In the genomic region with DNA sequence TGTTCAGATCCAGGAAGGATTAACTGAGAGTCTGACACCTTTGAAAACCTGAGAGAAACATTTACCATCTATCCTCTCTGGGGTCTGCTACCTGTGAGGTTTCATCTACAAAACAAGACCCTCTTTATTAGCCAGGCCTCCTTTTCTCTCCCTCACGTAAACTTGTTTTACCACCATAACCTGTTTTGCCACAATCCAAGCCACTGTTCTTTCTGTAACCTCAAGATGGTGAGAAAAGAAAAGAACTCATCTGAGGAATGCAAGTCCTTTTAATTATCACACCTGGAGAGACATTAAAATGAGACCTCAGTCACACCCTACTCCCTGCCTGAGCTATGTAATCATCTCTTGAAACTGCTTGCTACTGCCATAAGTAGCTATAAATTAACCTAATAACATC, we compare ENCODE assay signal across 17 cellular contexts.
DNase-seq lines count a peak whose midpoint lies in the region; ATAC-seq and TF ChIP-seq lines count a peak whose summit lies in the region.
"Had no signal": no experiment of that assay in that cellular context is flagged by ENCODE, and none has a peak within 500 bp of the region (broad histone marks: within the 10 kb centered on the region; RNA-seq: fewer than 3 reads in every experiment).

No MANE protein-coding gene starts in this region.

- H3K4me1 Mint-ChIP-seq in endodermal cell = peaks cover 32% of the 10 kb centered on the region
- H3K4me1 Mint-ChIP-seq in CD4-positive, alpha-beta memory T cell = no peaks in the 10 kb centered on the region

- DNase-seq in IMR-90 = no peak
- DNase-seq in endodermal cell = peak; percentile 69
- DNase-seq in left lung = no peak
- DNase-seq in upper lobe of right lung = no peak
- DNase-seq in CD4-positive, alpha-beta memory T cell = no peak
- no peak for DNase-seq in ecto neural progenitor cell (ENCODE audit: low spot score)
- DNase-seq: activated CD4-positive, CD25-positive, alpha-beta regulatory T cell; hypothalamus; left ventricle myocardium superior; NCI-H1436; SK-N-SH; stimulated activated CD4-positive, alpha-beta T cell treated with anti-CD3 and anti-CD28 coated beads, Interleukin-1b, Interleukin-23, amount 100 ng/mL, for 48 hours; stimulated activated naive CD4-positive, alpha-beta T cell treated with Interleukin-2 at 50 U/mL for 16 hours; thyroid gland had no signal

- H3K9me3 ChIP-seq in IMR-90 (ENCODE audit: control insufficient read depth, insufficient read depth, low read length) (peaks cover 3% of the 10 kb centered on the region), endodermal cell (ENCODE audit: control insufficient read depth, low read length) (peaks cover 12% of the 10 kb centered on the region), left lung (no peaks in the 10 kb centered on the region), upper lobe of right lung (no peaks in the 10 kb centered on the region)
- H3K9me3 ChIP-seq in CD4-positive, alpha-beta memory T cell (ENCODE audit: control insufficient read depth in 1 of 2, low read length in 2 of 2) = no peaks in the 10 kb centered on the region
- H3K9me3 ChIP-seq: thyroid gland had no signal

- WGBS in IMR-90 (ENCODE audit: extremely low coverage in 2 of 2, insufficient read length in 1 of 2), 2 experiments = no CpG with 5 or more reads among the region's 1 CpG
- WGBS in endodermal cell (ENCODE audit: insufficient coverage in 1 of 2, insufficient read length in 1 of 2), 2 experiments = 71% methylated on average over 1 of the region's 1 CpG; no CpG with 5 or more reads in 1 of the 2 experiments

- H2AK9ac ChIP-seq in IMR-90 (replicated peaks; ENCODE audit: low read depth, low read length, poor library complexity) = no peak overlapping the region

- H3K36me3 ChIP-seq in IMR-90 (ENCODE audit: control insufficient read depth, insufficient read depth, low read length) (no peaks in the 10 kb centered on the region), endodermal cell (ENCODE audit: control insufficient read depth, insufficient read depth, low read length) (no peaks in the 10 kb centered on the region), left lung (no peaks in the 10 kb centered on the region), upper lobe of right lung (no peaks in the 10 kb centered on the region)
- H3K36me3 ChIP-seq in CD4-positive, alpha-beta memory T cell (ENCODE audit: insufficient read depth, low read length) = no peaks in the 10 kb centered on the region
- H3K36me3 ChIP-seq: thyroid gland had no signal

- CTCF ChIA-PET in IMR-90 (lab: Yijun Ruan, JAX) = no interaction called here
- CTCF ChIA-PET in CD4-positive, alpha-beta memory T cell (lab: Charles Lee; ENCODE audit: partially characterized antibody) = no interaction called here

- TF ChIP-seq POLR2A in IMR-90 (IDR thresholded peaks at IDR 0.05; ENCODE audit: low read depth, low read length) = no peak

- POLR2A ChIA-PET in IMR-90 (lab: Charles Lee; ENCODE audit: unreplicated experiment) = no interaction called here
- POLR2A ChIA-PET in CD4-positive, alpha-beta memory T cell (lab: Charles Lee; ENCODE audit: partially characterized antibody) = no interaction called here

- H4K91ac ChIP-seq in IMR-90 (ENCODE audit: insufficient read depth, low read depth, low read length) = peak overlapping the region; percentile 37

- H3K36me3 Mint-ChIP-seq in endodermal cell (ENCODE audit: low read depth) = peaks cover 17% of the 10 kb centered on the region
- no peaks in the 10 kb centered on the region for H3K36me3 Mint-ChIP-seq in CD4-positive, alpha-beta memory T cell

- peak overlapping the region; percentile 35; the same call in 2 of the 3 replicates for H2BK15ac ChIP-seq in IMR-90 (ENCODE audit: low read depth, low read length)

- H2BK5ac ChIP-seq in IMR-90 (ENCODE audit: low read depth, low read length, poor library complexity, severe bottlenecking) = peak overlapping the region; percentile 1

- peak overlapping the region; percentile 30; the same call in 1 of the 2 replicates for H3K18ac ChIP-seq in IMR-90 (ENCODE audit: low read depth, low read length)

- H3K27ac Mint-ChIP-seq in endodermal cell = peak overlapping the region; percentile 89
- H3K27ac Mint-ChIP-seq in CD4-positive, alpha-beta memory T cell = no peak overlapping the region
- H3K27ac Mint-ChIP-seq: activated naive CD8-positive, alpha-beta T cell; activated T-helper 1 cell treated with anti-CD3 and anti-CD28 coated beads, Interleukin-12 subunit alpha, Interleukin-12 subunit beta, Interleukin-2, Interleukin-4 antibody, amounts not matched to agents 30 ng/mL and 10 ng/mL and 1 ng/mL, durations not matched to agents 14 hours and 24 hours and 36 hours had no signal

- dilution Hi-C loops in IMR-90 (cut with HindIII; ENCODE audit: low sequenced_read_pairs, unreplicated experiment) = no loop called here

- H4K20me1 ChIP-seq in IMR-90 (ENCODE audit: insufficient read depth, low read length) = no peaks in the 10 kb centered on the region

- H4K8ac ChIP-seq in IMR-90 (ENCODE audit: low read depth in 2 of 2, low read length in 2 of 2) = peak overlapping the region in 1 of 2 experiments; percentile 79; a peak in 1 of 4 replicates

- peak overlapping the region; percentile 4 for H3K14ac ChIP-seq in IMR-90 (replicated peaks; ENCODE audit: low read depth, low read length)

- 0 out of 2 replicates have a peak overlapping the region, but pooled peaks have one; percentile 4 for H3K23ac ChIP-seq in IMR-90 (ENCODE audit: low read depth, low read length)

- TF ChIP-seq RAD21 in IMR-90 (IDR thresholded peaks at IDR 0.05; ENCODE audit: low read length) = no peak

- H3K4me3 ChIP-seq in IMR-90 (ENCODE audit: insufficient read depth, low read depth, low read length) (no peak overlapping the region), endodermal cell (ENCODE audit: low read length) (no peak overlapping the region), left lung (no peak overlapping the region), upper lobe of right lung (no peak overlapping the region)
- no peak overlapping the region for H3K4me3 ChIP-seq in CD4-positive, alpha-beta memory T cell (ENCODE audit: low read length in 2 of 2)
- H3K4me3 ChIP-seq: thyroid gland had no signal

- peak overlapping the region; percentile 36; the same call in 1 of the 2 replicates for H3K4ac ChIP-seq in IMR-90 (ENCODE audit: low read depth, low read length)

- in situ Hi-C loops in IMR-90 (cut with MboI; ENCODE audit: low sequenced_read_pairs) = no loop called here

- H2AK5ac ChIP-seq in IMR-90 (ENCODE audit: low read depth, low read length) = peak overlapping the region; percentile 27; the same call in 1 of the 2 replicates

- H3K27ac ChIP-seq in IMR-90 (ENCODE audit: insufficient read depth, low read length) (no peak overlapping the region), endodermal cell (ENCODE audit: low read depth, low read length) (no peak overlapping the region), left lung (no peak overlapping the region), upper lobe of right lung (no peak overlapping the region)
- H3K27ac ChIP-seq in CD4-positive, alpha-beta memory T cell (ENCODE audit: low read depth, low read length) = no peak overlapping the region
- H3K27ac ChIP-seq: thyroid gland had no signal

- no peak overlapping the region for H3K56ac ChIP-seq in IMR-90 (ENCODE audit: extremely low read depth, insufficient read depth, low read length)

- peaks cover 30% of the 10 kb centered on the region for H3K9me3 Mint-ChIP-seq in endodermal cell
- peaks cover 0 to 4% (median 0%) of the 10 kb centered on the region in 8 donors for H3K9me3 Mint-ChIP-seq in CD4-positive, alpha-beta memory T cell

- peak overlapping the region; percentile 90 for H2BK20ac ChIP-seq in IMR-90 (ENCODE audit: low read depth, low read length)

- no peak overlapping the region for H3K4me2 ChIP-seq in IMR-90 (ENCODE audit: low read depth, low read length)
- H3K4me2 ChIP-seq: SK-N-SH had no signal

- H3K9ac ChIP-seq in IMR-90 (ENCODE audit: low read depth, low read length) (no peak overlapping the region), endodermal cell (ENCODE audit: extremely low read depth, low read length, poor library complexity, severe bottlenecking) (no peak overlapping the region)
- H3K9ac ChIP-seq: SK-N-SH had no signal

- TF ChIP-seq CTCF in IMR-90 (conservative IDR thresholded peaks at IDR 0.05; ENCODE audit: low read depth, low read length) (no peak), endodermal cell (conservative IDR thresholded peaks at IDR 0.05) (no peak), left lung (IDR thresholded peaks at IDR 0.05) (no peak), upper lobe of right lung (IDR thresholded peaks at IDR 0.05) (no peak)

- no peak overlapping the region for H3K4me3 Mint-ChIP-seq in endodermal cell
- no peak overlapping the region for H3K4me3 Mint-ChIP-seq in CD4-positive, alpha-beta memory T cell
- H3K4me3 Mint-ChIP-seq: activated naive CD8-positive, alpha-beta T cell; activated T-helper 1 cell treated with anti-CD3 and anti-CD28 coated beads, Interleukin-12 subunit alpha, Interleukin-12 subunit beta, Interleukin-2, Interleukin-4 antibody, amounts not matched to agents 30 ng/mL and 10 ng/mL and 1 ng/mL, durations not matched to agents 14 hours and 24 hours and 36 hours had no signal

- H3K27me3 ChIP-seq in IMR-90 (ENCODE audit: control insufficient read depth, insufficient read depth, low read length) = no peaks in the 10 kb centered on the region
- no peaks in the 10 kb centered on the region for H3K27me3 ChIP-seq in endodermal cell (ENCODE audit: control insufficient read depth, insufficient read depth, low read length, poor library complexity, severe bottlenecking)
- no peaks in the 10 kb centered on the region for H3K27me3 ChIP-seq in left lung
- H3K27me3 ChIP-seq in upper lobe of right lung = no peaks in the 10 kb centered on the region
- H3K27me3 ChIP-seq in CD4-positive, alpha-beta memory T cell (ENCODE audit: insufficient read depth, low read length) = no peaks in the 10 kb centered on the region
- H3K27me3 ChIP-seq: thyroid gland had no signal

- no peak overlapping the region for H2AFZ ChIP-seq in IMR-90 (replicated peaks; ENCODE audit: low read length, poor library complexity)

- peak overlapping the region; percentile 74; the same call in 1 of the 2 replicates for H2BK120ac ChIP-seq in IMR-90 (ENCODE audit: low read depth, low read length)

- no TSS peak for BruUV-seq in IMR-90 (replicated peaks; lab: Mats Ljungman, UMichigan)

- H3K4me1 ChIP-seq in IMR-90 (ENCODE audit: control insufficient read depth, insufficient read depth, low read length) = peaks cover 2% of the 10 kb centered on the region
- peaks cover 5% of the 10 kb centered on the region for H3K4me1 ChIP-seq in endodermal cell (ENCODE audit: control insufficient read depth, insufficient read depth, low read length)
- H3K4me1 ChIP-seq in left lung = no peaks in the 10 kb centered on the region
- H3K4me1 ChIP-seq in upper lobe of right lung = no peaks in the 10 kb centered on the region
- no peaks in the 10 kb centered on the region for H3K4me1 ChIP-seq in CD4-positive, alpha-beta memory T cell (ENCODE audit: insufficient read depth, low read length)
- H3K4me1 ChIP-seq: thyroid gland had no signal

- 0 out of 2 replicates have a peak, but pooled peaks cover under 1% of the 10 kb centered on the region for H3K9me1 ChIP-seq in IMR-90 (ENCODE audit: insufficient read depth, low read length)

- intact Hi-C loops in IMR-90 (cut with micrococcal nuclease) = no loop called here
- intact Hi-C loops in left lung (cut with DNase I) = no loop called here
- intact Hi-C loops in upper lobe of right lung (cut with DNase I) = no loop called here
- intact Hi-C loops in CD4-positive, alpha-beta memory T cell (cut with micrococcal nuclease) = no loop called here

- H4K5ac ChIP-seq in IMR-90 (ENCODE audit: low read depth, low read length) = no peak overlapping the region; the same call in 1 of the 2 replicates

- H3K79me1 ChIP-seq in IMR-90 (ENCODE audit: low read depth in 1 of 2, low read length in 2 of 2) = no peaks in the 10 kb centered on the region

- no peak for ATAC-seq in IMR-90 (ENCODE audit: low read depth)
- peak; percentile 34 for ATAC-seq in left lung
- peak; percentile 34 for ATAC-seq in upper lobe of right lung
- ATAC-seq in HG02588 (IDR thresholded peaks at IDR 0.05; ENCODE audit: unreplicated experiment) = no peak
- ATAC-seq: left ventricle myocardium superior had no signal

- H3K27me3 Mint-ChIP-seq in endodermal cell (ENCODE audit: insufficient read depth) = no peaks in the 10 kb centered on the region
- peaks cover 5% of the 10 kb centered on the region in 2 donors for H3K27me3 Mint-ChIP-seq in CD4-positive, alpha-beta memory T cell
- H3K27me3 Mint-ChIP-seq: activated naive CD8-positive, alpha-beta T cell had no signal

Comparison
In these comparisons a context has a peak if more than half of its experiments do, and no peak if none do; other contexts are left out.
1. ATAC-seq: peak in left lung (single experiment) and upper lobe of right lung (single experiment); none in IMR-90 (single experiment) and HG02588 (single experiment).